10 cellular contexts compared by ENCODE assay signal in genomic region chr11:96198466-96198808, GRCh38.
A peak's percentile ranks its signal among the peaks of the same experiment; 100 is the strongest.
DNase-seq lines count a peak whose midpoint lies in the region; ATAC-seq and TF ChIP-seq lines count a peak whose summit lies in the region.
"Had no signal": no experiment of that assay in that cellular context is flagged by ENCODE, and none has a peak within 500 bp of the region (broad histone marks: within the 10 kb centered on the region; RNA-seq: fewer than 3 reads in every experiment).

No MANE protein-coding gene starts in this region.

- H3K79me1 ChIP-seq in mesendoderm (ENCODE audit: low read length), result no peaks in the 10 kb centered on the region

- ATAC-seq in GM18909 (IDR thresholded peaks at IDR 0.05; ENCODE audit: poor library complexity, unreplicated experiment) (peak; percentile 48), GM21723 (IDR thresholded peaks at IDR 0.05; ENCODE audit: unreplicated experiment) (peak; percentile 30), HG03520 (IDR thresholded peaks at IDR 0.05; ENCODE audit: unreplicated experiment) (peak; percentile 18)

- H3K4ac ChIP-seq in mesendoderm (ENCODE audit: low read depth, low read length), result no peak overlapping the region

- no peak overlapping the region for H4K5ac ChIP-seq in mesendoderm (ENCODE audit: low read length)

- H3K18ac ChIP-seq in mesendoderm (ENCODE audit: low read length), result peak overlapping the region; percentile 8

- no peak overlapping the region for H2BK15ac ChIP-seq in mesendoderm (replicated peaks; ENCODE audit: low read depth)

- no CpG with 5 or more reads among the region's 4 CpGs for WGBS in mesendoderm (ENCODE audit: extremely low coverage, insufficient coverage, low lambda C conversion rate)

- intact Hi-C loops in uterus (cut with DNase I; ENCODE audit: low total_unique reads) (no loop called here), tibial artery (cut with DNase I; ENCODE audit: low total_unique reads) (no loop called here)

- no peak overlapping the region for H3K9ac ChIP-seq in mesendoderm (ENCODE audit: low read length)

- no peak for TF ChIP-seq POLR2A in uterus (IDR thresholded peaks at IDR 0.05)

- H2BK5ac ChIP-seq in mesendoderm (ENCODE audit: low read length), result no peak overlapping the region

- no peak overlapping the region for H4K8ac ChIP-seq in mesendoderm (ENCODE audit: low read depth, low read length)

- H3K79me2 ChIP-seq in mesendoderm (ENCODE audit: control insufficient read depth, insufficient read depth, low read length), result no peaks in the 10 kb centered on the region

- no peak overlapping the region for H3K4me3 ChIP-seq in mesendoderm (ENCODE audit: low read length)
- H3K4me3 ChIP-seq in uterus, result no peak overlapping the region
- H3K4me3 ChIP-seq in tibial artery, result no peak overlapping the region

- no peak for TF ChIP-seq CTCF in uterus (IDR thresholded peaks at IDR 0.05)
- no peak for TF ChIP-seq CTCF in tibial artery (IDR thresholded peaks at IDR 0.05)

- H3K56ac ChIP-seq in mesendoderm (ENCODE audit: low read length), result no peak overlapping the region

- no peak overlapping the region for H2BK120ac ChIP-seq in mesendoderm (ENCODE audit: low read depth, low read length)

- H3K23ac ChIP-seq in mesendoderm (ENCODE audit: low read length), result no peak overlapping the region

- H3K9me3 ChIP-seq in uterus, result no peaks in the 10 kb centered on the region
- no peaks in the 10 kb centered on the region for H3K9me3 ChIP-seq in tibial artery

- H3K4me1 ChIP-seq in mesendoderm (ENCODE audit: control insufficient read depth, low read depth, low read length) (peaks cover 9% of the 10 kb centered on the region), uterus (no peaks in the 10 kb centered on the region), tibial artery (peaks cover 0 to 70% (median 31%) of the 10 kb centered on the region in 4 donors)

- H3K36me3 ChIP-seq in mesendoderm (ENCODE audit: control insufficient read depth, insufficient read depth, low read length), result no peaks in the 10 kb centered on the region
- H3K36me3 ChIP-seq in uterus, result no peaks in the 10 kb centered on the region
- no peaks in the 10 kb centered on the region for H3K36me3 ChIP-seq in tibial artery

- H3K4me2 ChIP-seq in mesendoderm (ENCODE audit: low read length), result no peak overlapping the region

- H3K27me3 ChIP-seq in mesendoderm (ENCODE audit: insufficient read depth, low read length, poor library complexity) (no peaks in the 10 kb centered on the region), uterus (no peaks in the 10 kb centered on the region), tibial artery (no peaks in the 10 kb centered on the region)

- H2AK5ac ChIP-seq in mesendoderm (ENCODE audit: low read length), result no peak overlapping the region

- H3K27ac ChIP-seq in mesendoderm (ENCODE audit: low read depth, low read length) (no peak overlapping the region), uterus (peak overlapping the region in 1 of 2 donors; percentile 82), tibial artery (no peak overlapping the region)

- DNase-seq in mesendoderm (no peak), uterus (no peak), tibial artery (no peak), hippocampal formation (lab: John Stamatoyannopoulos, UW) (no peak)
- DNase-seq in stimulated activated CD4-positive, alpha-beta T cell treated with anti-CD3 and anti-CD28 coated beads, Interleukin-4, amount 100 ng/mL, for 24 hours, result no peak
- DNase-seq: NCI-H1930, SW 1271 had no signal
